ENCODE assay signal across 18 cellular contexts in genomic region chr2:20580690-20581437, GRCh38.
A peak's percentile ranks its signal among the peaks of the same experiment; 100 is the strongest.
DNase-seq lines count a peak whose midpoint lies in the region; ATAC-seq, FAIRE-seq and TF ChIP-seq lines count a peak whose summit lies in the region.
"Had no signal": no experiment of that assay in that cellular context is flagged by ENCODE, and none has a peak within 500 bp of the region (broad histone marks: within the 10 kb centered on the region; RNA-seq: fewer than 3 reads in every experiment).

No MANE protein-coding gene starts in this region.

- H3K9me3 ChIP-seq in ascending aorta: no peaks in the 10 kb centered on the region
- no peaks in the 10 kb centered on the region for H3K9me3 ChIP-seq in mesenchymal stem cell (ENCODE audit: control insufficient read depth, low read length)

- no peaks in the 10 kb centered on the region for H3K79me1 ChIP-seq in mesenchymal stem cell (replicated peaks; ENCODE audit: low read length, poor library complexity, severe bottlenecking)

- WGBS in mesenchymal stem cell: 91% methylated on average over 3 of the region's 4 CpGs

- intact Hi-C loops in ascending aorta (cut with DNase I): no loop called here

- H3K27ac ChIP-seq in ascending aorta (peak overlapping the region; percentile 86 to 90), mesenchymal stem cell (ENCODE audit: low read length, poor library complexity, severe bottlenecking) (peak overlapping the region; percentile 6)
- H3K27ac ChIP-seq: cardiac muscle cell had no signal

- H3K14ac ChIP-seq in mesenchymal stem cell (ENCODE audit: low read length in 2 of 2): no peak overlapping the region

- H3K23ac ChIP-seq in mesenchymal stem cell (ENCODE audit: low read length in 2 of 2): no peak overlapping the region

- ATAC-seq in activated T-cell treated with anti-CD3 and anti-CD28 coated beads, Interleukin-2, amount 50 U/mL, for 72 hours (replicated peaks in 1 of 2): peak in 1 of 2 donors; percentile 14
- ATAC-seq: gastroesophageal sphincter, natural killer cell had no signal

- H3K4me3 Mint-ChIP-seq in activated T-cell treated with anti-CD3 and anti-CD28 coated beads, Interleukin-2, amount 50 U/mL, for 72 hours: peak overlapping the region in 1 of 2 donors; percentile 21
- H3K4me3 Mint-ChIP-seq: natural killer cell had no signal

- peak overlapping the region in 1 of 2 experiments; percentile 65 for H2BK12ac ChIP-seq in mesenchymal stem cell (ENCODE audit: low read length in 2 of 2)

- H3K4me2 ChIP-seq in mesenchymal stem cell (ENCODE audit: low read length, poor library complexity, severe bottlenecking): no peak overlapping the region

- peak overlapping the region; percentile 5 for H4K91ac ChIP-seq in mesenchymal stem cell (ENCODE audit: low read length)

- no peak overlapping the region for H3K4ac ChIP-seq in mesenchymal stem cell (ENCODE audit: low read depth in 1 of 2, low read length in 2 of 2)

- no peaks in the 10 kb centered on the region for H3K27me3 Mint-ChIP-seq in activated T-cell treated with anti-CD3 and anti-CD28 coated beads, Interleukin-2, amount 50 U/mL, for 72 hours (ENCODE audit: low read depth)

- H2AFZ ChIP-seq in mesenchymal stem cell (ENCODE audit: low read depth, low read length): no peak overlapping the region

- H3K27ac Mint-ChIP-seq in activated T-cell treated with anti-CD3 and anti-CD28 coated beads, Interleukin-2, amount 50 U/mL, for 72 hours: peak overlapping the region; percentile 58
- H3K27ac Mint-ChIP-seq: natural killer cell had no signal

- peaks cover 23 to 44% of the 10 kb centered on the region in 2 donors for H3K4me1 ChIP-seq in ascending aorta
- peaks cover 55% of the 10 kb centered on the region for H3K4me1 ChIP-seq in mesenchymal stem cell (ENCODE audit: control insufficient read depth, insufficient read depth, low read depth, low read length)

- no peak overlapping the region for H3K9ac ChIP-seq in mesenchymal stem cell (ENCODE audit: low read length)

- no peak for TF ChIP-seq CTCF in ascending aorta (IDR thresholded peaks at IDR 0.05)

- H2BK5ac ChIP-seq in mesenchymal stem cell (ENCODE audit: low read depth, low read length, poor library complexity, severe bottlenecking): peak overlapping the region; percentile 21

- H3K36me3 Mint-ChIP-seq in activated T-cell treated with anti-CD3 and anti-CD28 coated beads, Interleukin-2, amount 50 U/mL, for 72 hours (ENCODE audit: insufficient read depth in 2 of 2): peaks cover 2 to 4% of the 10 kb centered on the region in 2 donors
- H3K36me3 Mint-ChIP-seq: natural killer cell had no signal

- no peaks in the 10 kb centered on the region for H3K27me3 ChIP-seq in ascending aorta
- peaks cover 0 to 3% of the 10 kb centered on the region in 2 experiments for H3K27me3 ChIP-seq in mesenchymal stem cell (ENCODE audit: control insufficient read depth in 1 of 2, insufficient read depth in 1 of 2, low read length in 2 of 2)
- H3K27me3 ChIP-seq: cardiac muscle cell, gastroesophageal sphincter had no signal

- H3K4me1 Mint-ChIP-seq in activated T-cell treated with anti-CD3 and anti-CD28 coated beads, Interleukin-2, amount 50 U/mL, for 72 hours (ENCODE audit: low read depth): peaks cover 26% of the 10 kb centered on the region

- peak overlapping the region; percentile 15 for H2BK15ac ChIP-seq in mesenchymal stem cell (ENCODE audit: low read depth, poor library complexity, severe bottlenecking)

- no peak overlapping the region for H3K4me3 ChIP-seq in ascending aorta
- no peak overlapping the region for H3K4me3 ChIP-seq in mesenchymal stem cell (ENCODE audit: insufficient read depth in 1 of 2, low read depth in 1 of 2, low read length in 2 of 2)
- H3K4me3 ChIP-seq: cardiac muscle cell, gastroesophageal sphincter had no signal

- peak overlapping the region; percentile 46 to 67 for H3K18ac ChIP-seq in mesenchymal stem cell (ENCODE audit: low read depth in 1 of 2, low read length in 2 of 2)

- peak overlapping the region; percentile 5 for H4K8ac ChIP-seq in mesenchymal stem cell (ENCODE audit: low read length)

- FAIRE-seq in urothelium cell line (lab: Jason Lieb, UNC): no peak
- no peak for FAIRE-seq in GM19239 (lab: Jason Lieb, UNC)
- FAIRE-seq: A204.1, D721Med, endometrium, keratinocyte had no signal

- H2BK120ac ChIP-seq in mesenchymal stem cell (ENCODE audit: low read depth, low read length): no peak overlapping the region

- DNase-seq in activated T-cell treated with anti-CD3 and anti-CD28 coated beads, Interleukin-2, amount 50 U/mL, for 72 hours: no peak
- no peak for DNase-seq in activated T-cell treated with anti-CD3 and anti-CD28 coated beads, Interleukin-2, amount 50 U/mL, for 48 hours
- DNase-seq in ascending aorta (ENCODE audit: low spot score in 2 of 2) (peak in 1 of 2 donors; percentile 62), mesenchymal stem cell (no peak), urothelium cell line (ENCODE audit: low spot score) (peak; percentile 45), RPMI8226 (no peak), GM19239 (ENCODE audit: insufficient read length, low spot score) (no peak), Kasumi-1 (lab: John Stamatoyannopoulos, UW) (no peak)
- DNase-seq: activated CD4-positive, alpha-beta T cell treated with anti-CD3 and anti-CD28 coated beads, Interleukin-2, amount 50 U/mL, for 1 hour; natural killer cell; NCI-H1105; NCI-H226 had no signal

- H3K36me3 ChIP-seq in ascending aorta: no peaks in the 10 kb centered on the region
- no peaks in the 10 kb centered on the region for H3K36me3 ChIP-seq in mesenchymal stem cell (ENCODE audit: control insufficient read depth in 1 of 2, insufficient read depth in 2 of 2, low read depth in 1 of 2, low read length in 2 of 2)
- H3K36me3 ChIP-seq: cardiac muscle cell, gastroesophageal sphincter had no signal

- peak overlapping the region; percentile 42 for H2AK5ac ChIP-seq in mesenchymal stem cell (ENCODE audit: low read length, severe bottlenecking)

- no peaks in the 10 kb centered on the region for H3K9me3 Mint-ChIP-seq in activated T-cell treated with anti-CD3 and anti-CD28 coated beads, Interleukin-2, amount 50 U/mL, for 72 hours
- H3K9me3 Mint-ChIP-seq: natural killer cell had no signal
